ENCODE assay signal across 1 cellular context in the genomic region with DNA sequence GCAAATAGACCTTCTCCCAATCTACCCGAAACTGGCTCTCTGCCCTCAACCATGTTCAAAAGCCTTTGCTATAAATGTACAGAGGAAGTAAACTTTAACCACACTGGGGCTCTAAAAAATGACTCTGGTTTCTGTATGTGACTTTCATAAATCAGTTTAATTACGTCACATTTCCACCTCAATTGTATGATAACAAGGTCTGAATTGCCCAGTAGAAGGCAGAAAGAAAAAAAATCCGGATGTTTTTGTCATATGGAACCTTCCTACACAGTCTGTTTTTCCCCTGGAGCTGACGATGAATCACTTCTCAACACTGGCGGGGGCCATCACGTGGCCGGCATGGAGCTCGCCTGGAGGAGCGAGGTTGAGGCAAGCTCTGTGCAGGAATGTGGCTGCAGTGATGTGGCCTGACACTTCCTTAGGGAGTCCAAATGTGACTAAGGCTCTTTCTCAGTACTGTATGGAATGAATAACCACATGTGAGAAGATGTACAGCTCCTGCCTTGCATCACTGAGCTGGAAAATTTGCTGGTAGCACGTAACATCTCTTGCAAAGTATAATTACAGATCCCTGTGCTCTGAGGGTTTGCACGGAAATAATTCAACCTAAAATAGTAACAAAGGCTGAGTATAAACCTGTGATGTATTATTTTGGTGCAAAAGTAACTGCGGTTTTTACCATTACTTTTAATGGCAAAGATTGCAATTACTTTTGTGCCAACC.
TF ChIP-seq lines count a peak whose summit lies in the region.

No MANE protein-coding gene starts in this region.

TF ChIP-seq in GM23338, 12 proteins besides CTCF, POLR2A, EP300 and RAD21 (continued from another document):
- no peak for TF ChIP-seq ZNF462 (CRISPR knock-in tag; IDR thresholded peaks at IDR 0.05)
- TF ChIP-seq, protein P1, sequence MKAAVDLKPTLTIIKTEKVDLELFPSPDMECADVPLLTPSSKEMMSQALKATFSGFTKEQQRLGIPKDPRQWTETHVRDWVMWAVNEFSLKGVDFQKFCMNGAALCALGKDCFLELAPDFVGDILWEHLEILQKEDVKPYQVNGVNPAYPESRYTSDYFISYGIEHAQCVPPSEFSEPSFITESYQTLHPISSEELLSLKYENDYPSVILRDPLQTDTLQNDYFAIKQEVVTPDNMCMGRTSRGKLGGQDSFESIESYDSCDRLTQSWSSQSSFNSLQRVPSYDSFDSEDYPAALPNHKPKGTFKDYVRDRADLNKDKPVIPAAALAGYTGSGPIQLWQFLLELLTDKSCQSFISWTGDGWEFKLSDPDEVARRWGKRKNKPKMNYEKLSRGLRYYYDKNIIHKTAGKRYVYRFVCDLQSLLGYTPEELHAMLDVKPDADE (IDR thresholded peaks at IDR 0.05): no peak
- TF ChIP-seq JUNB (IDR thresholded peaks at IDR 0.05; ENCODE audit: unreplicated experiment): no peak
- no peak for TF ChIP-seq REST (IDR thresholded peaks at IDR 0.05; ENCODE audit: unreplicated experiment)
- no peak for TF ChIP-seq ZNF331 (CRISPR knock-in tag; IDR thresholded peaks at IDR 0.05; ENCODE audit: low read depth)
- no peak for TF ChIP-seq EZH2 (IDR thresholded peaks at IDR 0.05; ENCODE audit: low read depth, unreplicated experiment)
- no peak for TF ChIP-seq POLR2AphosphoS5 (IDR thresholded peaks at IDR 0.05; ENCODE audit: low read depth)
- no peak for TF ChIP-seq EZH2phosphoT487 (IDR thresholded peaks at IDR 0.05; ENCODE audit: unreplicated experiment)
- TF ChIP-seq CREB1 (CRISPR knock-in tag; IDR thresholded peaks at IDR 0.05; ENCODE audit: low read depth): no peak
- TF ChIP-seq STAT1 (IDR thresholded peaks at IDR 0.05; ENCODE audit: unreplicated experiment): no peak
- no peak for TF ChIP-seq ZNF114 (CRISPR knock-in tag; IDR thresholded peaks at IDR 0.05)
